29 cellular contexts compared by ENCODE assay signal in the genomic region with DNA sequence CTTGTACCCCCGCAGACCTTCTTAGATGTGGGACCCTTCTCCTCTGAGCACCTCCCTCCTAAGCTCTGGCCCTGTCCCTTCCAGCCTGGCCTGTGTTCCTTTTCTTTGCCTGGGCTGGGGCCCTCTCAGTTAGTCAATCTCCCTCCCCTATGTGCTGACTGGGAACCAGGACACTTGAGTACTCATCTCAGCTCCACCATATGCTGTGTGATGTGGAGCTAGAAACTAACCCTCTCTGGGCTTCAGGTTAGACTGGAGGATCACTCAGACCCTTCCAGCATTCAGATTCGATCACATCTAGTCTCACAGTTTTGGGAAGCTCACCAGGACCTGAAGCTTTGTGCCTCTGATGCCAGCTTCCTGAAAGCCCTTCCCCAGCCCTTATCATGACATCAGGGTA. TPM values are rescaled to one million over a fixed set of nuclear protein-coding genes. Genes with fewer than 3 reads are reported as not detected.
A peak's percentile ranks its signal among the peaks of the same experiment; 100 is the strongest.
DNase-seq lines count a peak whose midpoint lies in the region; ATAC-seq, FAIRE-seq and TF ChIP-seq lines count a peak whose summit lies in the region.
"Had no signal": no experiment of that assay in that cellular context is flagged by ENCODE, and none has a peak within 500 bp of the region (broad histone marks: within the 10 kb centered on the region; RNA-seq: fewer than 3 reads in every experiment).

No MANE protein-coding gene starts in this region.

- H4K20me1 ChIP-seq in IMR-90 (ENCODE audit: insufficient read depth, low read length), result no peaks in the 10 kb centered on the region

- H4K5ac ChIP-seq in IMR-90 (ENCODE audit: low read depth, low read length), result no peak overlapping the region

- no peak overlapping the region for H4K8ac ChIP-seq in IMR-90 (ENCODE audit: low read depth in 2 of 2, low read length in 2 of 2)

- H3K9me3 Mint-ChIP-seq in CD4-positive, CD25-positive, alpha-beta regulatory T cell, result no peaks in the 10 kb centered on the region
- H3K9me3 Mint-ChIP-seq in glutamatergic neuron (ENCODE audit: unreplicated experiment), result peaks cover under 1% of the 10 kb centered on the region
- H3K9me3 Mint-ChIP-seq: dendritic cell treated with granulocyte-macrophage colony-stimulating factor and Interleukin-4, amounts not matched to agents 40 ng/mL and 50 ng/mL, for 4 days; naive B cell had no signal

- H3K4ac ChIP-seq in IMR-90 (ENCODE audit: low read depth, low read length), result peak overlapping the region; percentile 28; the same call in 1 of the 2 replicates

- H2BK15ac ChIP-seq in IMR-90 (ENCODE audit: low read depth, low read length), result 0 out of 3 replicates have a peak overlapping the region, but pooled peaks have one; percentile 33

- H3K9me3 ChIP-seq in A549 (no peaks in the 10 kb centered on the region), IMR-90 (ENCODE audit: control insufficient read depth, insufficient read depth, low read length) (no peaks in the 10 kb centered on the region)
- H3K9me3 ChIP-seq in CD4-positive, CD25-positive, alpha-beta regulatory T cell (ENCODE audit: control insufficient read depth in 2 of 2, low read length in 2 of 2), result no peaks in the 10 kb centered on the region
- H3K9me3 ChIP-seq: esophagus squamous epithelium, heart right ventricle, suprapubic skin, upper lobe of right lung had no signal

- peaks cover 3% of the 10 kb centered on the region for H3K36me3 Mint-ChIP-seq in CD4-positive, CD25-positive, alpha-beta regulatory T cell
- H3K36me3 Mint-ChIP-seq in glutamatergic neuron (ENCODE audit: unreplicated experiment), result no peaks in the 10 kb centered on the region
- H3K36me3 Mint-ChIP-seq: naive B cell had no signal

- peaks cover 7% of the 10 kb centered on the region for H3K36me3 ChIP-seq in CD4-positive, CD25-positive, alpha-beta regulatory T cell (ENCODE audit: control insufficient read depth, insufficient read depth, low read length)
- peaks cover 6% of the 10 kb centered on the region; the same call in 1 of the 2 replicates for H3K36me3 ChIP-seq in IMR-90 (ENCODE audit: control insufficient read depth, insufficient read depth, low read length)
- H3K36me3 ChIP-seq: upper lobe of right lung had no signal

- H3K4me3 Mint-ChIP-seq in CD4-positive, CD25-positive, alpha-beta regulatory T cell, result no peak overlapping the region
- H3K4me3 Mint-ChIP-seq in glutamatergic neuron (ENCODE audit: unreplicated experiment), result peak overlapping the region; percentile 20
- H3K4me3 Mint-ChIP-seq: dendritic cell treated with granulocyte-macrophage colony-stimulating factor and Interleukin-4, amounts not matched to agents 40 ng/mL and 50 ng/mL, for 4 days had no signal

- dilution Hi-C loops in IMR-90 (cut with HindIII; ENCODE audit: low sequenced_read_pairs, unreplicated experiment), result no loop called here

- peak overlapping the region; percentile 26 to 85 (median 51) for H3K27ac Mint-ChIP-seq in CD4-positive, CD25-positive, alpha-beta regulatory T cell
- H3K27ac Mint-ChIP-seq in glutamatergic neuron (ENCODE audit: unreplicated experiment), result peak overlapping the region; percentile 70
- H3K27ac Mint-ChIP-seq: dendritic cell treated with granulocyte-macrophage colony-stimulating factor and Interleukin-4, amounts not matched to agents 40 ng/mL and 50 ng/mL, for 4 days had no signal

- no peak for TF ChIP-seq CTCF in A549 (IDR thresholded peaks at IDR 0.05)
- no peak for TF ChIP-seq CTCF in IMR-90 (conservative IDR thresholded peaks at IDR 0.05; ENCODE audit: low read depth, low read length)
- TF ChIP-seq CTCF in glutamatergic neuron (IDR thresholded peaks at IDR 0.05; ENCODE audit: partially characterized antibody, unreplicated experiment), result no peak
- no peak for TF ChIP-seq CTCF in dorsolateral prefrontal cortex (IDR thresholded peaks at IDR 0.05 in 54 of 56, conservative IDR thresholded peaks at IDR 0.05 in 2 of 56; ENCODE audit: low read depth in 1 of 56, partially characterized antibody in 56 of 56)

- H2BK5ac ChIP-seq in IMR-90 (ENCODE audit: low read depth, low read length, poor library complexity, severe bottlenecking), result no peak overlapping the region

- no peak overlapping the region for H3K9ac ChIP-seq in IMR-90 (ENCODE audit: low read depth, low read length)

- H3K18ac ChIP-seq in IMR-90 (ENCODE audit: low read depth, low read length), result no peak overlapping the region

- H2AK5ac ChIP-seq in IMR-90 (ENCODE audit: low read depth, low read length), result peak overlapping the region; percentile 53; the same call in 1 of the 2 replicates

- no peak for ATAC-seq in A549
- ATAC-seq in CD4-positive, CD25-positive, alpha-beta regulatory T cell (ENCODE audit: low read depth in 2 of 2), result no peak
- no peak for ATAC-seq in IMR-90 (ENCODE audit: low read depth)
- ATAC-seq in HG03342 (IDR thresholded peaks at IDR 0.05; ENCODE audit: unreplicated experiment), result no peak
- ATAC-seq: activated CD4-positive, CD25-positive, alpha-beta regulatory T cell treated with anti-CD3 and anti-CD28 coated beads, Interleukin-2, amount 50 U/mL, for 24 hours; left ventricle myocardium superior; upper lobe of right lung had no signal

- H3K27me3 ChIP-seq in CD4-positive, CD25-positive, alpha-beta regulatory T cell (ENCODE audit: control insufficient read depth, insufficient read depth, low read length), result no peaks in the 10 kb centered on the region
- H3K27me3 ChIP-seq in IMR-90 (ENCODE audit: control insufficient read depth, insufficient read depth, low read length) (no peaks in the 10 kb centered on the region), dorsolateral prefrontal cortex (no peaks in the 10 kb centered on the region)
- H3K27me3 ChIP-seq: esophagus squamous epithelium, heart right ventricle, suprapubic skin, upper lobe of right lung had no signal

- POLR2A ChIA-PET in A549 (lab: Yijun Ruan, JAX) (no interaction called here), IMR-90 (lab: Charles Lee; ENCODE audit: unreplicated experiment) (no interaction called here)

- H3K4me1 ChIP-seq in A549 (no peaks in the 10 kb centered on the region), IMR-90 (ENCODE audit: control insufficient read depth, insufficient read depth, low read length) (peaks cover 22% of the 10 kb centered on the region)
- H3K4me1 ChIP-seq in CD4-positive, CD25-positive, alpha-beta regulatory T cell (ENCODE audit: control insufficient read depth, insufficient read depth, low read length, poor library complexity, severe bottlenecking), result no peaks in the 10 kb centered on the region
- H3K4me1 ChIP-seq: foreskin keratinocyte, upper lobe of right lung had no signal

- peaks cover 27% of the 10 kb centered on the region for H3K9me1 ChIP-seq in IMR-90 (ENCODE audit: insufficient read depth, low read length)

- BruUV-seq in IMR-90 (replicated peaks; lab: Mats Ljungman, UMichigan), result no TSS peak

- no peak for TF ChIP-seq RAD21 in A549 (conservative IDR thresholded peaks at IDR 0.05 in 1 of 2, IDR thresholded peaks at IDR 0.05 in 1 of 2)
- no peak for TF ChIP-seq RAD21 in IMR-90 (IDR thresholded peaks at IDR 0.05; ENCODE audit: low read length)

- H3K4me3 ChIP-seq in A549 (no peak overlapping the region), IMR-90 (ENCODE audit: insufficient read depth, low read depth, low read length) (no peak overlapping the region), dorsolateral prefrontal cortex (no peak overlapping the region)
- H3K4me3 ChIP-seq in CD4-positive, CD25-positive, alpha-beta regulatory T cell (ENCODE audit: low read depth, low read length), result no peak overlapping the region
- H3K4me3 ChIP-seq: esophagus squamous epithelium, heart right ventricle, PC-9, SK-N-MC, suprapubic skin, upper lobe of right lung had no signal

- H3K56ac ChIP-seq in IMR-90 (ENCODE audit: extremely low read depth, insufficient read depth, low read length), result no peak overlapping the region

- H3K4me1 Mint-ChIP-seq in CD4-positive, CD25-positive, alpha-beta regulatory T cell, result peaks cover 0 to 20% (median 10%) of the 10 kb centered on the region in 4 donors
- H3K4me1 Mint-ChIP-seq in glutamatergic neuron (ENCODE audit: low read depth, unreplicated experiment), result peaks cover 44% of the 10 kb centered on the region

- peak overlapping the region; percentile 48 for H4K91ac ChIP-seq in IMR-90 (ENCODE audit: insufficient read depth, low read depth, low read length)

- no peak overlapping the region for H2AK9ac ChIP-seq in IMR-90 (replicated peaks; ENCODE audit: low read depth, low read length, poor library complexity)

- H3K27me3 Mint-ChIP-seq in CD4-positive, CD25-positive, alpha-beta regulatory T cell, result no peaks in the 10 kb centered on the region
- peaks cover 3% of the 10 kb centered on the region for H3K27me3 Mint-ChIP-seq in glutamatergic neuron (ENCODE audit: unreplicated experiment)
- H3K27me3 Mint-ChIP-seq: dendritic cell treated with granulocyte-macrophage colony-stimulating factor and Interleukin-4, amounts not matched to agents 40 ng/mL and 50 ng/mL, for 4 days; naive B cell had no signal

- TF ChIP-seq POLR2A in A549 (IDR thresholded peaks at IDR 0.05; ENCODE audit: low read length) (no peak), IMR-90 (IDR thresholded peaks at IDR 0.05; ENCODE audit: low read depth, low read length) (no peak)

- H3K79me1 ChIP-seq in IMR-90 (ENCODE audit: low read depth in 1 of 2, low read length in 2 of 2), result peaks cover 3 to 22% of the 10 kb centered on the region in 2 experiments; a peak in 2 of 4 replicates

- no peak overlapping the region for H3K23ac ChIP-seq in IMR-90 (ENCODE audit: low read depth, low read length)

- in situ Hi-C loops in IMR-90 (cut with MboI; ENCODE audit: low sequenced_read_pairs), result no loop called here

- no peak overlapping the region for H3K14ac ChIP-seq in IMR-90 (replicated peaks; ENCODE audit: low read depth, low read length)

- H3K4me2 ChIP-seq in A549, result no peak overlapping the region
- H3K4me2 ChIP-seq in IMR-90 (ENCODE audit: low read depth, low read length), result no peak overlapping the region
- H3K4me2 ChIP-seq: PC-9 had no signal

- intact Hi-C loops in IMR-90 (cut with micrococcal nuclease), result no loop called here
- intact Hi-C loops in dorsolateral prefrontal cortex (cut with DNase I), result loop anchor here in 1 of 2 donors (5.0 to 10.0 kb wide), 3 partner anchors 36 to 326 kb away; no protein-coding TSS in a partner anchor

- no peak overlapping the region for H3K27ac ChIP-seq in A549
- H3K27ac ChIP-seq in CD4-positive, CD25-positive, alpha-beta regulatory T cell (ENCODE audit: insufficient read depth, low read length, poor library complexity, severe bottlenecking), result no peak overlapping the region
- H3K27ac ChIP-seq in IMR-90 (ENCODE audit: insufficient read depth, low read length), result no peak overlapping the region
- peak overlapping the region in 10 of 59 donors; percentile 8 to 59 (median 28) for H3K27ac ChIP-seq in dorsolateral prefrontal cortex
- H3K27ac ChIP-seq: C4-2B, esophagus squamous epithelium, foreskin keratinocyte, PC-9, SK-N-MC, suprapubic skin, upper lobe of right lung had no signal

- peak overlapping the region; percentile 44 for H2BK120ac ChIP-seq in IMR-90 (ENCODE audit: low read depth, low read length)

- no peak overlapping the region; the same call in 1 of the 2 replicates for H2BK20ac ChIP-seq in IMR-90 (ENCODE audit: low read depth, low read length)

- H2AFZ ChIP-seq in IMR-90 (replicated peaks; ENCODE audit: low read length, poor library complexity), result peak overlapping the region; percentile 19
- H2AFZ ChIP-seq: PC-9 had no signal

- FAIRE-seq in A549 (lab: Jason Lieb, UNC), result no peak
- FAIRE-seq: keratinocyte had no signal

- DNase-seq in A549 (ENCODE audit: low read depth in 1 of 2, low spot score in 1 of 2), result no peak
- no peak for DNase-seq in CD4-positive, CD25-positive, alpha-beta regulatory T cell
- DNase-seq in IMR-90, result no peak
- no peak for DNase-seq in glutamatergic neuron
- no peak for DNase-seq in ecto neural progenitor cell (ENCODE audit: low spot score)
- no peak for DNase-seq in dorsolateral prefrontal cortex
- DNase-seq: activated CD4-positive, alpha-beta T cell treated with anti-CD3 and anti-CD28 coated beads, Interleukin-2, amount 50 U/mL, for 48 hours; activated effector memory CD4-positive, alpha-beta T cell treated with anti-CD3 and anti-CD28 coated beads, Interleukin-2, amount 50 U/mL, for 16 hours; central memory CD4-positive, alpha-beta T cell; esophagus squamous epithelium; foreskin keratinocyte; heart right ventricle; KBM-7; left ventricle myocardium superior; midbrain; naive B cell; NCI-H1092 treated with DMSO at 0.1 percent for 48 hours; NCI-H2029; NCI-H526 treated with DMSO at 0.1 percent for 48 hours; PC-9; stimulated activated naive CD4-positive, alpha-beta T cell treated with Interleukin-2 at 50 U/mL for 16 hours; upper lobe of right lung had no signal

- TF ChIP-seq EP300 in A549 (IDR thresholded peaks at IDR 0.05), result no peak

- CTCF ChIA-PET in A549 (lab: Yijun Ruan, JAX) (interaction anchor here (0.5 to 1.9 kb wide), 2 partner anchors 14 to 621 kb away, joined by 3 to 8 read pairs; no protein-coding TSS in a partner anchor), IMR-90 (lab: Yijun Ruan, JAX) (no interaction called here)

- 29% methylated on average over 1 of the region's 2 CpGs for WGBS in A549 (ENCODE audit: missing lambda C conversion rate)
- WGBS in IMR-90 (ENCODE audit: extremely low coverage in 2 of 2, insufficient read length in 1 of 2), 2 experiments, result no CpG with 5 or more reads among the region's 2 CpGs

RNA-seq across cellular contexts. Expression of gene TRIM62, which starts 40.6 kb away (rescaled TPM):
- polyA plus RNA-seq in A549 (2011; rRNA removed) (0.79 and 1.1 TPM in 2 replicates), A549 (2017; fragmentation: RNase III; extraction: RNeasy Plus Mini Kit Qiagen cat#74134 plus additional on column Dnase treatment) (1.1 to 1.6 TPM (median 1.5 TPM) in 3 replicates), IMR-90 (2012; rRNA removed) (11.1 and 12.8 TPM in 2 replicates)
- 0.94 and 1.5 TPM in 2 replicates for polyA plus RNA-seq in A549 (2012; cell fraction: cytosol; rRNA removed)
- polyA plus RNA-seq in A549 (2012; cell fraction: nucleus; rRNA removed), result 2.3 and 3.2 TPM in 2 replicates
- 0.78 and 0.83 TPM in 2 replicates for polyA minus RNA-seq in A549 (2011; rRNA and poly(A)+ RNA removed)
- total RNA-seq in CD4-positive, CD25-positive, alpha-beta regulatory T cell, result 29.1 TPM
- 1 to 10 TPM; 5.6 to 7.5 (median 6.2) TPM for polyA plus RNA-seq in CD4-positive, CD25-positive, alpha-beta regulatory T cell
- total RNA-seq in IMR-90 (2012; rRNA removed) (2.8 and 3.0 TPM in 2 replicates), glutamatergic neuron (ENCODE audit: unreplicated experiment) (95.7 TPM), dorsolateral prefrontal cortex (10 to 100 TPM in 104 of 120 experiments, 1 to 10 TPM in 16; 6.7 to 37.6 (median 13.9) TPM)
- polyA plus RNA-seq in IMR-90 (2012; cell fraction: cytosol; rRNA removed), result 4.8 and 18.3 TPM in 2 replicates
- 25.0 and 36.8 TPM in 2 replicates for polyA plus RNA-seq in IMR-90 (2012; cell fraction: nucleus; rRNA removed; ENCODE audit: low replicate concordance)
